Comparison of ENCODE assay signal across 20 cellular contexts in genomic region chr12:31228811-31229792, GRCh38.
DNase-seq lines count a peak whose midpoint lies in the region; ATAC-seq, FAIRE-seq and TF ChIP-seq lines count a peak whose summit lies in the region.
"Had no signal": no experiment of that assay in that cellular context is flagged by ENCODE, and none has a peak within 500 bp of the region (broad histone marks: within the 10 kb centered on the region; RNA-seq: fewer than 3 reads in every experiment).

No MANE protein-coding gene starts in this region.

- H3K36me3 Mint-ChIP-seq in immature natural killer cell = no peaks in the 10 kb centered on the region
- H3K36me3 Mint-ChIP-seq: activated naive CD8-positive, alpha-beta T cell had no signal

- no peak overlapping the region for H3K27ac Mint-ChIP-seq in immature natural killer cell
- H3K27ac Mint-ChIP-seq: activated naive CD8-positive, alpha-beta T cell; effector memory CD8-positive, alpha-beta T cell; stimulated activated naive B cell treated with anti-CD40 and anti-IgM and Interleukin-4, amounts not matched to agents 10 μg/mL and 1 μg/mL and 100 μg/mL, for 72 hours had no signal

- peaks cover 0 to 5% (median under 1%) of the 10 kb centered on the region in 3 donors for H3K27me3 Mint-ChIP-seq in immature natural killer cell (ENCODE audit: low read depth in 3 of 3)

- H3K4me3 Mint-ChIP-seq in immature natural killer cell = no peak overlapping the region
- H3K4me3 Mint-ChIP-seq: activated naive CD8-positive, alpha-beta T cell; effector memory CD8-positive, alpha-beta T cell; stimulated activated naive B cell treated with anti-CD40 and anti-IgM and Interleukin-4, amounts not matched to agents 10 μg/mL and 1 μg/mL and 100 μg/mL, for 72 hours had no signal

- TF ChIP-seq POLR2A in esophagus squamous epithelium (IDR thresholded peaks at IDR 0.05) = no peak

- H3K4me1 ChIP-seq in pancreas (peaks cover 0 to 23% (median 13%) of the 10 kb centered on the region in 3 donors), esophagus squamous epithelium (peaks cover 0 to 9% (median 5%) of the 10 kb centered on the region in 3 donors)
- H3K4me1 ChIP-seq: vagina had no signal

- no peaks in the 10 kb centered on the region for H3K36me3 ChIP-seq in pancreas
- no peaks in the 10 kb centered on the region for H3K36me3 ChIP-seq in esophagus squamous epithelium
- H3K36me3 ChIP-seq: neutrophil, vagina had no signal

- WGBS in pancreas, 2 donors = 48 to 56% methylated on average over 23 of the region's 23 CpGs
- 77 to 87% methylated on average over 10 to 11 of the region's 23 CpGs for WGBS in esophagus squamous epithelium, 2 donors

- no peak overlapping the region for H3K4me3 ChIP-seq in pancreas
- no peak overlapping the region for H3K4me3 ChIP-seq in esophagus squamous epithelium
- H3K4me3 ChIP-seq: skin epidermis, vagina had no signal

- H3K4me1 Mint-ChIP-seq in immature natural killer cell = no peaks in the 10 kb centered on the region
- H3K4me1 Mint-ChIP-seq: stimulated activated naive B cell treated with anti-CD40 and anti-IgM and Interleukin-4, amounts not matched to agents 10 μg/mL and 1 μg/mL and 100 μg/mL, for 72 hours had no signal

- no peaks in the 10 kb centered on the region for H3K9me3 Mint-ChIP-seq in immature natural killer cell
- H3K9me3 Mint-ChIP-seq: effector memory CD8-positive, alpha-beta T cell had no signal

- intact Hi-C loops in pancreas (cut with DNase I) (no loop called here), esophagus squamous epithelium (cut with DNase I) (no loop called here)

- no peak for TF ChIP-seq CTCF in pancreas (IDR thresholded peaks at IDR 0.05)
- no peak for TF ChIP-seq CTCF in esophagus squamous epithelium (IDR thresholded peaks at IDR 0.05)

- ATAC-seq in pancreas (peak; percentile 96 to 98 (median 97)), HG03097 (IDR thresholded peaks at IDR 0.05; ENCODE audit: low FRiP score, unreplicated experiment) (no peak)
- ATAC-seq: effector memory CD8-positive, alpha-beta T cell; stimulated activated naive B cell treated with anti-CD40 and anti-IgM and Interleukin-4, amounts not matched to agents 10 μg/mL and 1 μg/mL and 100 μg/mL, for 72 hours had no signal

- no peaks in the 10 kb centered on the region for H3K9me3 ChIP-seq in pancreas
- no peaks in the 10 kb centered on the region for H3K9me3 ChIP-seq in esophagus squamous epithelium
- H3K9me3 ChIP-seq: Caco-2, neutrophil, vagina had no signal

- FAIRE-seq in pancreas (lab: Jason Lieb, UNC) = no peak
- FAIRE-seq in RCC 7860 (lab: Jason Lieb, UNC) = no peak

- H3K27ac ChIP-seq in pancreas (peak overlapping the region in 3 of 4 donors; percentile 15 to 82 (median 78)), esophagus squamous epithelium (no peak overlapping the region)
- H3K27ac ChIP-seq: neutrophil, skin epidermis, vagina had no signal

- DNase-seq in C1 segment of cervical spinal cord (lab: John Stamatoyannopoulos, UW) (peak in 8 of 14 donors; percentile 11 to 72 (median 40)), SW480 (ENCODE audit: low spot score) (peak; percentile 50), islet precursor cell (peak; percentile 48), pancreas (peak; percentile 79 to 94 (median 88)), esophagus squamous epithelium (lab: John Stamatoyannopoulos, UW) (no peak), immature natural killer cell (no peak), RCC 7860 (ENCODE audit: low spot score) (no peak)
- DNase-seq: activated CD4-positive, alpha-beta T cell treated with anti-CD3 and anti-CD28 coated beads for 1 hour; effector memory CD8-positive, alpha-beta T cell; KBM-7; mesenchymal stem cell; NCI-H1105; SHP77 treated with DMSO at 0.1 percent for 48 hours; stimulated activated naive B cell treated with anti-CD40 and anti-IgM and Interleukin-4, amounts not matched to agents 10 μg/mL and 1 μg/mL and 100 μg/mL, for 72 hours had no signal

- no peaks in the 10 kb centered on the region for H3K27me3 ChIP-seq in pancreas
- peaks cover 0 to 3% (median 0%) of the 10 kb centered on the region in 4 donors for H3K27me3 ChIP-seq in esophagus squamous epithelium
- H3K27me3 ChIP-seq: neutrophil, vagina had no signal

Comparison
In these comparisons a context has a peak if more than half of its experiments do, and no peak if none do; other contexts are left out.
1. DNase-seq: peak in C1 segment of cervical spinal cord (8 of 14), SW480 (single experiment), islet precursor cell (single experiment) and pancreas (6 of 6); none in esophagus squamous epithelium (single experiment), immature natural killer cell (0 of 3) and RCC 7860 (single experiment).
2. H3K27ac ChIP-seq: peak in pancreas (3 of 4); none in esophagus squamous epithelium (0 of 4).